ENCODE assay signal across 16 cellular contexts in the genomic region with DNA sequence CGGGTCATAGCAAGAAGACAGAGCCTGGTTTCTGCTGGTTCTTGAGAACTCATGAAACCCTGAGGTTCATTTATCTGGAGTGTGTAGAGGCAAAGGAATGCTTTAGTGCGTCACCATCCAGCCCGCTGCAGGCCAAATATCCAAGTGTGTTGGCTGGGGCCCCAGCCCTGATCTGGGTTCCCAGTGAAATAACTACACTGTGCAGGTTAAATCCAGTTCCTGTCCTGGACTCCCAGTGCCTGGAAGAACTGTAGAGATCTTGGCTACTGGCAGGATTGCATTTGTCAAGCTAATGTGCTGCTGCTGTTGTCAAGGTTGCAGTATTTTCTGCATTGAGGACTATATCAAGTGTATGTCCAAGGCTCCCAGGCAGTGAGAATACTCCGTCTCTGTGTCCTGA.
DNase-seq lines count a peak whose midpoint lies in the region; ATAC-seq and TF ChIP-seq lines count a peak whose summit lies in the region.
"Had no signal": no experiment of that assay in that cellular context is flagged by ENCODE, and none has a peak within 500 bp of the region (broad histone marks: within the 10 kb centered on the region; RNA-seq: fewer than 3 reads in every experiment).

No MANE protein-coding gene starts in this region.

- TF ChIP-seq EP300 in ovary (IDR thresholded peaks at IDR 0.05), result no peak

- peak in 1 of 2 donors; percentile 12 for TF ChIP-seq POLR2A in heart left ventricle (IDR thresholded peaks at IDR 0.05)
- no peak for TF ChIP-seq POLR2A in ovary (IDR thresholded peaks at IDR 0.05)
- no peak for TF ChIP-seq POLR2A in uterus (IDR thresholded peaks at IDR 0.05)

- H3K36me3 ChIP-seq in brain microvascular endothelial cell (replicated peaks) (no peaks in the 10 kb centered on the region), heart left ventricle (no peaks in the 10 kb centered on the region), ovary (no peaks in the 10 kb centered on the region), uterus (no peaks in the 10 kb centered on the region), GM23338 (ENCODE audit: insufficient read depth) (no peaks in the 10 kb centered on the region)
- H3K36me3 ChIP-seq: HAP-1, neutrophil had no signal

- 36 to 56% (median 47%) methylated on average over 3 to 4 of the region's 4 CpGs for WGBS in heart left ventricle, 4 donors
- 37 to 51% (median 41%) methylated on average over 4 of the region's 4 CpGs for WGBS in ovary, 3 donors

- H3K27ac ChIP-seq in brain microvascular endothelial cell (no peak overlapping the region), heart left ventricle (peak overlapping the region; percentile 69 to 96 (median 86)), ovary (peak overlapping the region in 1 of 2 donors; percentile 57), uterus (no peak overlapping the region), GM23338 (ENCODE audit: low read depth) (no peak overlapping the region)
- H3K27ac ChIP-seq: neutrophil had no signal

- H3K4me1 Mint-ChIP-seq in GM23338, result peaks cover 2% of the 10 kb centered on the region
- H3K4me1 Mint-ChIP-seq: IgD-negative memory B cell had no signal

- H3K4me1 ChIP-seq in heart left ventricle, result peaks cover 0 to 52% (median 20%) of the 10 kb centered on the region in 12 donors
- H3K4me1 ChIP-seq in ovary (ENCODE audit: insufficient read depth), result peaks cover 5% of the 10 kb centered on the region
- H3K4me1 ChIP-seq in uterus, result no peaks in the 10 kb centered on the region
- no peaks in the 10 kb centered on the region for H3K4me1 ChIP-seq in GM23338 (ENCODE audit: insufficient read depth)
- H3K4me1 ChIP-seq: HAP-1 had no signal

- no peaks in the 10 kb centered on the region for H4K20me1 ChIP-seq in GM23338 (replicated peaks; ENCODE audit: insufficient read depth)

- H3K9me3 ChIP-seq in heart left ventricle (no peaks in the 10 kb centered on the region), ovary (no peaks in the 10 kb centered on the region), uterus (no peaks in the 10 kb centered on the region)
- H3K9me3 ChIP-seq: HAP-1, neutrophil had no signal

- peak; percentile 56 for DNase-seq in brain microvascular endothelial cell
- peak; percentile 72 to 86 (median 79) for DNase-seq in heart left ventricle
- peak; percentile 72 to 88 (median 78) for DNase-seq in ovary
- DNase-seq in uterus, result peak; percentile 27 to 77
- no peak for DNase-seq in GM23338 (ENCODE audit: low spot score)
- DNase-seq in NCI-H748 treated with DMSO at 0.1 percent for 48 hours (lab: John Stamatoyannopoulos, UW), result no peak
- DNase-seq: activated CD8-positive, alpha-beta memory T cell treated with anti-CD3 and anti-CD28 coated beads, Interleukin-2, amount 50 U/mL, for 48 hours; amniotic stem cell; NCI-H1436 treated with DMSO at 0.1 percent for 48 hours; stimulated activated CD4-positive, alpha-beta T cell treated with anti-CD3 and anti-CD28 coated beads, Interleukin-2, amount 100 ng/mL, for 48 hours; stimulated activated naive CD8-positive, alpha-beta T cell treated with anti-CD3 and anti-CD28 coated beads, Interleukin-15, Interleukin-2, amounts not matched to agents 100 U/mL and 50 U/mL, for 24 hours had no signal

- H3K27me3 Mint-ChIP-seq in GM23338 (ENCODE audit: insufficient read depth, low read depth, poor library complexity), result peaks cover 3% of the 10 kb centered on the region

- no peak overlapping the region for H3K27ac Mint-ChIP-seq in GM23338
- H3K27ac Mint-ChIP-seq: IgD-negative memory B cell had no signal

- in situ Hi-C loops in brain microvascular endothelial cell (cut with HindIII; ENCODE audit: low pct_ligation_motif_present, low sequenced_read_pairs), result no loop called here

- H3K4me3 Mint-ChIP-seq in GM23338, result no peak overlapping the region
- H3K4me3 Mint-ChIP-seq: IgD-negative memory B cell had no signal

- peaks cover 11% of the 10 kb centered on the region; the same call in 1 of the 2 replicates for H3K9me2 ChIP-seq in GM23338 (ENCODE audit: insufficient read depth)

- H3K9me3 Mint-ChIP-seq in GM23338, result no peaks in the 10 kb centered on the region
- H3K9me3 Mint-ChIP-seq: IgD-negative memory B cell had no signal

- H3K4me3 ChIP-seq in brain microvascular endothelial cell (ENCODE audit: low read depth, low read length) (no peak overlapping the region), heart left ventricle (peak overlapping the region in 5 of 12 donors; percentile 1 to 20 (median 8)), ovary (no peak overlapping the region), uterus (no peak overlapping the region), GM23338 (no peak overlapping the region)
- H3K4me3 ChIP-seq: HAP-1 had no signal

- H3F3A ChIP-seq in GM23338 (replicated peaks; ENCODE audit: low read depth), result no peaks in the 10 kb centered on the region

- no peak overlapping the region for H2AFZ ChIP-seq in GM23338

- intact Hi-C loops in heart left ventricle (cut with DNase I) (loop anchor here in 5 of 10 donors (5.0 to 10.0 kb wide), 5 partner anchors 75 to 475 kb away; partner anchors contain the start of gene MAPK4 (in 1 of the 5)), ovary (cut with DNase I) (loop anchor here in 1 of 4 donors (5.0 kb wide), 1 partner anchor 1362 kb away; no protein-coding TSS in a partner anchor), uterus (cut with DNase I; ENCODE audit: low total_unique reads) (no loop called here)

- H3K79me2 ChIP-seq in GM23338 (replicated peaks; ENCODE audit: insufficient read depth), result no peaks in the 10 kb centered on the region

- no peaks in the 10 kb centered on the region for H3K27me3 ChIP-seq in brain microvascular endothelial cell (replicated peaks)
- no peaks in the 10 kb centered on the region for H3K27me3 ChIP-seq in heart left ventricle
- H3K27me3 ChIP-seq in ovary, result no peaks in the 10 kb centered on the region
- no peaks in the 10 kb centered on the region for H3K27me3 ChIP-seq in uterus
- no peaks in the 10 kb centered on the region for H3K27me3 ChIP-seq in GM23338 (ENCODE audit: insufficient read depth)
- H3K27me3 ChIP-seq: neutrophil had no signal

- no peak overlapping the region for H3K4me2 ChIP-seq in GM23338

- TF ChIP-seq CTCF in brain microvascular endothelial cell (IDR thresholded peaks at IDR 0.05; ENCODE audit: low read depth, low read length, missing control alignments) (no peak), heart left ventricle (IDR thresholded peaks at IDR 0.05) (no peak), ovary (IDR thresholded peaks at IDR 0.05) (no peak), uterus (IDR thresholded peaks at IDR 0.05) (no peak), GM23338 (conservative IDR thresholded peaks at IDR 0.05; ENCODE audit: low read depth in 2 of 2) (no peak)

- no peaks in the 10 kb centered on the region for H3K36me3 Mint-ChIP-seq in GM23338 (ENCODE audit: low read depth)
- H3K36me3 Mint-ChIP-seq: IgD-negative memory B cell had no signal

- peak; percentile 80 to 93 (median 86) for ATAC-seq in heart left ventricle
- ATAC-seq in GM23338, result no peak
- ATAC-seq in HG02852 (IDR thresholded peaks at IDR 0.05; ENCODE audit: unreplicated experiment), result no peak
- ATAC-seq in GM18867 (IDR thresholded peaks at IDR 0.05; ENCODE audit: unreplicated experiment), result no peak
- ATAC-seq: stimulated activated naive CD8-positive, alpha-beta T cell treated with anti-CD3 and anti-CD28 coated beads, Interleukin-15, Interleukin-2, amounts not matched to agents 100 U/mL and 50 U/mL, for 24 hours had no signal

TF ChIP-seq in GM23338, 12 proteins besides CTCF, POLR2A, EP300 and RAD21:
- no peak for TF ChIP-seq JUNB (IDR thresholded peaks at IDR 0.05; ENCODE audit: unreplicated experiment)
- no peak for TF ChIP-seq STAT1 (IDR thresholded peaks at IDR 0.05; ENCODE audit: unreplicated experiment)
- TF ChIP-seq POLR2AphosphoS5 (IDR thresholded peaks at IDR 0.05; ENCODE audit: low read depth), result no peak
- TF ChIP-seq ZNF114 (CRISPR knock-in tag; IDR thresholded peaks at IDR 0.05), result no peak
- TF ChIP-seq, protein P1, sequence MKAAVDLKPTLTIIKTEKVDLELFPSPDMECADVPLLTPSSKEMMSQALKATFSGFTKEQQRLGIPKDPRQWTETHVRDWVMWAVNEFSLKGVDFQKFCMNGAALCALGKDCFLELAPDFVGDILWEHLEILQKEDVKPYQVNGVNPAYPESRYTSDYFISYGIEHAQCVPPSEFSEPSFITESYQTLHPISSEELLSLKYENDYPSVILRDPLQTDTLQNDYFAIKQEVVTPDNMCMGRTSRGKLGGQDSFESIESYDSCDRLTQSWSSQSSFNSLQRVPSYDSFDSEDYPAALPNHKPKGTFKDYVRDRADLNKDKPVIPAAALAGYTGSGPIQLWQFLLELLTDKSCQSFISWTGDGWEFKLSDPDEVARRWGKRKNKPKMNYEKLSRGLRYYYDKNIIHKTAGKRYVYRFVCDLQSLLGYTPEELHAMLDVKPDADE (IDR thresholded peaks at IDR 0.05), result no peak
- TF ChIP-seq NANOG (IDR thresholded peaks at IDR 0.05; ENCODE audit: borderline replicate concordance), result no peak
- no peak for TF ChIP-seq CREB1 (CRISPR knock-in tag; IDR thresholded peaks at IDR 0.05; ENCODE audit: low read depth)
- no peak for TF ChIP-seq EZH2 (IDR thresholded peaks at IDR 0.05; ENCODE audit: low read depth, unreplicated experiment)
- no peak for TF ChIP-seq EZH2phosphoT487 (IDR thresholded peaks at IDR 0.05; ENCODE audit: unreplicated experiment)

Comparison
In these comparisons a context has a peak if more than half of its experiments do, and no peak if none do; other contexts are left out.
1. DNase-seq: peak in brain microvascular endothelial cell (single experiment), heart left ventricle (5 of 5), ovary (5 of 5) and uterus (2 of 2); none in GM23338 (single experiment) and NCI-H748 treated with DMSO at 0.1 percent for 48 hours (single experiment).
2. H3K27ac ChIP-seq: peak in heart left ventricle (12 of 12); none in brain microvascular endothelial cell (single experiment), uterus (0 of 2) and GM23338 (single experiment).
3. ATAC-seq: peak in heart left ventricle (4 of 4); none in GM23338 (single experiment), HG02852 (single experiment) and GM18867 (single experiment).